ENCODE assay signal across 8 cellular contexts in the genomic region with DNA sequence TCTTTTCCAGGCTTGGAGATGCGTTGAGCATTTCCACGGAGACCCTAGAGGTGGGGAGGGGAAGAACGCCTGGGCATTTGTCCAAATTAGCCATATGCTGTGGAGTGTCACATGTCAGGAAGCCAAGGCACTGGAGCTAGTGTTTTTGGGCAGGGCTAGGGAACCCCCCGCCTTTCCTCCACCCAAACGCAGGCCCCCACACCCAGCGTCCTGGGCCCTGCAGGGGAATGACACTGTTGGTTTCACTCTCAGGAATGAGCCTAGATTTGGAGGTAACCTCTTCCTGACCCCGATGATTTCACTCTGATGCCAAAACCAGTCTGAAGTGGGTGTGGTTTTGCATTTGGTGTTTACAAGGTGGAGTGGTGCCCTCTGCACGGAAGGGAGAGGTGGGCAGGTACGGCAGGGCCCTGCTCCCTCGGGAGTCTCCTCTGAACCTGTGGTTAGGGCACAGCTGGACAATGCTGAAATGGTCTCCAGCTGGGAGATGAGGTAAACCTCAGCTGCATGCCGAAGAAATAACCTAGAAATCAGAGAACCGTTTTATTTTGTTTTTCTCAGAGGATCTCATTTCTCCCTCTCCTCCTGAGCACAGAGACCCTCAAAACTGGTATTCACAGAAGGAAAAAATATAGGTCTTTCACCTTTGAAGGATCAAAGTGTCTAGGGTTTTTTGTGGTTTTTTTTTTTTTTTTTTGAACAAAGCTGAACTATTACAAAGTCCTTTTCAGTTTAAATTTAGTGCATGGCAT. TPM values are rescaled to one million over a fixed set of nuclear protein-coding genes. Genes with fewer than 3 reads are reported as not detected.
DNase-seq lines count a peak whose midpoint lies in the region; ATAC-seq and TF ChIP-seq lines count a peak whose summit lies in the region.

No MANE protein-coding gene starts in this region.

- no peak overlapping the region for H3K27ac Mint-ChIP-seq in activated naive CD4-positive, alpha-beta T cell treated with anti-CD3 and anti-CD28 coated beads, Interleukin-2, amount 50 U/mL, for 24 hours

- no peaks in the 10 kb centered on the region for H4K20me1 ChIP-seq in GM23248 (ENCODE audit: insufficient read depth)

- peaks cover 50% of the 10 kb centered on the region for H3F3A ChIP-seq in GM23248 (ENCODE audit: insufficient read depth)

- H2AFZ ChIP-seq in GM23248, result no peak overlapping the region

- WGBS in GM23248 (ENCODE audit: low coverage in 1 of 2, low lambda C conversion rate in 2 of 2, missing lambda C conversion rate in 2 of 2), 2 experiments, result 48 to 50% methylated on average over 11 to 12 of the region's 12 CpGs
- 14 to 22% (median 15%) methylated on average over 12 of the region's 12 CpGs for WGBS in psoas muscle, 3 donors

- H3K36me3 Mint-ChIP-seq in activated naive CD4-positive, alpha-beta T cell treated with anti-CD3 and anti-CD28 coated beads, Interleukin-2, amount 50 U/mL, for 24 hours, result peaks cover 6% of the 10 kb centered on the region

- H3K27ac ChIP-seq in GM23248, result 0 out of 2 replicates have a peak overlapping the region, but pooled peaks have one; percentile 3
- no peak overlapping the region for H3K27ac ChIP-seq in psoas muscle

- H3K4me3 ChIP-seq in GM23248 (no peak overlapping the region), psoas muscle (no peak overlapping the region)

- peaks cover 19% of the 10 kb centered on the region for H3K4me1 Mint-ChIP-seq in activated naive CD4-positive, alpha-beta T cell treated with anti-CD3 and anti-CD28 coated beads, Interleukin-2, amount 50 U/mL, for 24 hours

- H3K9me3 ChIP-seq in GM23248 (ENCODE audit: low read depth) (no peaks in the 10 kb centered on the region), psoas muscle (no peaks in the 10 kb centered on the region)

- in situ Hi-C loops in GM23248 (cut with MboI), result no loop called here

- H3K9me3 Mint-ChIP-seq in activated naive CD4-positive, alpha-beta T cell treated with anti-CD3 and anti-CD28 coated beads, Interleukin-2, amount 50 U/mL, for 24 hours, result no peaks in the 10 kb centered on the region

- H3K4me3 Mint-ChIP-seq in activated naive CD4-positive, alpha-beta T cell treated with anti-CD3 and anti-CD28 coated beads, Interleukin-2, amount 50 U/mL, for 24 hours, result peak overlapping the region; percentile 42

- H3K4me1 ChIP-seq in GM23248 (ENCODE audit: insufficient read depth), result peaks cover 56% of the 10 kb centered on the region
- H3K4me1 ChIP-seq in psoas muscle, result peaks cover 4% of the 10 kb centered on the region

- H3K9me2 ChIP-seq in GM23248 (ENCODE audit: insufficient read depth), result no peaks in the 10 kb centered on the region

- H3K27me3 ChIP-seq in GM23248 (replicated peaks; ENCODE audit: insufficient read depth) (no peaks in the 10 kb centered on the region), psoas muscle (ENCODE audit: insufficient read depth in 3 of 3, low read length in 2 of 3) (peaks cover 0 to 2% (median 0%) of the 10 kb centered on the region in 3 donors)

- peaks cover 35% of the 10 kb centered on the region for H3K79me2 ChIP-seq in GM23248 (ENCODE audit: insufficient read depth)

- H3K36me3 ChIP-seq in GM23248 (ENCODE audit: low read depth), result peaks cover 42% of the 10 kb centered on the region
- no peaks in the 10 kb centered on the region for H3K36me3 ChIP-seq in psoas muscle (ENCODE audit: insufficient read depth in 1 of 2, low read depth in 1 of 2)

- no peaks in the 10 kb centered on the region for H3K27me3 Mint-ChIP-seq in activated naive CD4-positive, alpha-beta T cell treated with anti-CD3 and anti-CD28 coated beads, Interleukin-2, amount 50 U/mL, for 24 hours

- ATAC-seq in left lobe of liver (peak; percentile 39), psoas muscle (no peak), GM21526 (IDR thresholded peaks at IDR 0.05; ENCODE audit: low FRiP score, unreplicated experiment) (no peak)

- TF ChIP-seq CTCF in GM12873 (IDR thresholded peaks at IDR 0.05; ENCODE audit: insufficient read depth, low read depth, low read length, missing control alignments) (peak; percentile 8), psoas muscle (IDR thresholded peaks at IDR 0.05) (no peak)

- H3K4me2 ChIP-seq in GM23248 (ENCODE audit: unreplicated experiment), result peak overlapping the region; percentile 10

- DNase-seq in GM23248 (peak; percentile 39), NCI-H146 treated with DMSO at 0.1 percent for 48 hours (lab: John Stamatoyannopoulos, UW; ENCODE audit: unreplicated experiment) (peak; percentile 57), left lobe of liver (ENCODE audit: low spot score) (no peak), psoas muscle (no peak), OCI-M1 (lab: John Stamatoyannopoulos, UW) (no peak)

- H3K9ac ChIP-seq in GM23248, result peak overlapping the region; percentile 3; the same call in 1 of the 2 replicates

- intact Hi-C loops in psoas muscle (cut with DNase I), result loop anchor here (5.0 kb wide), 2 partner anchors 112 to 117 kb away; no protein-coding TSS in a partner anchor

RNA-seq across cellular contexts. Expression of gene MTHFD1L, which starts 29.6 kb away (rescaled TPM):
- 57.6 and 68.7 TPM in 2 replicates for total RNA-seq in GM23248 (2014; rRNA removed; shearing (Covaris generic))
- polyA plus RNA-seq in GM23248 (2016; fragmentation: Nextera tagmentation; extraction: Ambion mirVana), result 96.8 and 99.6 TPM in 2 replicates
- 1.6 TPM for total RNA-seq in left lobe of liver
- 1 to 10 TPM in 3 of 4 donors, under 1 TPM in 1; 0.79 to 4.1 (median 2.1) TPM for total RNA-seq in psoas muscle
- polyA plus RNA-seq in psoas muscle, result 1 to 10 TPM in 1 of 3 donors, under 1 TPM in 2; 0.21 to 1.8 (median 0.23) TPM

Comparison
In these comparisons a context has a peak if more than half of its experiments do, and no peak if none do; other contexts are left out.
1. DNase-seq: peak in GM23248 (single experiment) and NCI-H146 treated with DMSO at 0.1 percent for 48 hours (single experiment); none in left lobe of liver (single experiment), psoas muscle (0 of 2) and OCI-M1 (single experiment).
2. RNA of gene MTHFD1L, which starts 29.6 kb away (total RNA-seq): 57.6 to 68.7 TPM in GM23248; 0.79 to 4.1 TPM in psoas muscle and 1.6 TPM in left lobe of liver (single experiment); every median in the first group is over 10 times any median in the second.